In the genomic region with DNA sequence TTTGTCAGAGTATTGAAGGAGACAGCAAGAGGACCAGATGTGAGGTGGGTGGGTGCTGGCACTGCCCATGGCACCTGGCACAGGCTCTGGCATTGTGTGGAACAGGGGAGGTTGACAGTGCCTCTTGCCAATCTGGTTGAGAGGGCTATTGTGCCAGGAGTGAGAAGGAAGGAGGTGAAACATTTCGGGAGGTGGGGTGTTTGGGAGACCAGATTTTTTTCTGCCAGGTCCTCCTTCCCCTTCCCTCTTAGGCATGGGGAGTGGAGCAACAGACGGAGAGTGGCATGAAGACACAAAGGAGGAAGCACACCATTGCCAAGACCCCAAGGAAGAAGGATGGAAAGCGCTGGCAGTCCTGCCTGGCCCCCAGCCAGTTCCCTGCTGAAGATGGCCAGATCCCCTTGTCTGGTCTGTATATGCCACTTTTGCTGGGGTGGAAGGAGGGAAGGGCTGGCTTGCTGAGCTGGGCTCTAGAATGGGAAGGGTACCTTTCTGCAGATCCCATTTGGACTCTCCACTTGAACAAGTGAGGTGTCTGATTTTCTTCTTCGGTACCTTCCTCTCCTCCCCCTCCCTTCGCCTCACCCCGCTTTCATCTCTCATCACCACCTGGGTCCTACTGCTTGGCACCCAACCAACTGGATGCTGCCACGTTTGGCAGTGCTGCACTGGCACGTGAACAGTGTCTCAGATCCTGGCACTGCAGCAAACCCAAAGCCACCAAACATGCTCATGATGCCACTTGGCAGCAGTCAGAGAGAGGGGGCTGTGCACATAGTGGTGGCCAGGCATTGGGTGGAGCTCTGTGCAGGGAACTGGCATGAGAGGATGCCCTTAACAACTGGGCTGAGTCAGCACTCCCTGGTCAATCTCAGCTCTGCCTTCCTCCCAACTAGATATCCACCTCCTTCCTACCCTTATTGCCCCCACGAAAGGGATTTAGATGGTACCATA, we compare ENCODE assay signal across 14 cellular contexts.
DNase-seq lines count a peak whose midpoint lies in the region; ATAC-seq and TF ChIP-seq lines count a peak whose summit lies in the region.
"Had no signal": no experiment of that assay in that cellular context is flagged by ENCODE, and none has a peak within 500 bp of the region (broad histone marks: within the 10 kb centered on the region; RNA-seq: fewer than 3 reads in every experiment).

No MANE protein-coding gene starts in this region.

- no peak for TF ChIP-seq CTCF in foreskin fibroblast (IDR thresholded peaks at IDR 0.05; ENCODE audit: low read depth, low read length)

- DNase-seq in DMS79 treated with DMSO at 0.1 percent for 48 hours (lab: John Stamatoyannopoulos, UW), result peak; percentile 96
- DNase-seq in NCI-H2029 treated with DMSO at 0.1 percent for 48 hours (lab: John Stamatoyannopoulos, UW), result peak; percentile 100
- DNase-seq in pons (ENCODE audit: low spot score), result peak; percentile 56
- DNase-seq in NCI-H82 treated with DMSO at 0.1 percent for 48 hours (lab: John Stamatoyannopoulos, UW; ENCODE audit: unreplicated experiment), result no peak
- DNase-seq in foreskin fibroblast, result no peak
- DNase-seq: activated gamma-delta T cell; effector memory CD8-positive, alpha-beta T cell; mammary epithelial cell; NCI-H1048; stimulated activated CD4-positive, alpha-beta T cell treated with anti-CD3 and anti-CD28 coated beads, Interleukin-4, amount 100 ng/mL, for 4 hours; upper lobe of right lung had no signal

- H3K27ac ChIP-seq in cingulate gyrus (ENCODE audit: low read depth, low read length), result peak overlapping the region; percentile 97
- H3K27ac ChIP-seq: upper lobe of right lung had no signal

- no peak overlapping the region for H3K4me3 ChIP-seq in foreskin fibroblast (ENCODE audit: low read depth in 1 of 2, low read length in 2 of 2)
- H3K4me3 ChIP-seq: upper lobe of right lung had no signal

- ATAC-seq in GM19395 (IDR thresholded peaks at IDR 0.05; ENCODE audit: unreplicated experiment), result no peak
- no peak for ATAC-seq in GM21515 (IDR thresholded peaks at IDR 0.05; ENCODE audit: unreplicated experiment)
- ATAC-seq: effector memory CD8-positive, alpha-beta T cell; upper lobe of right lung had no signal

Comparison
In these comparisons a context has a peak if more than half of its experiments do, and no peak if none do; other contexts are left out.
1. DNase-seq: peak in DMS79 treated with DMSO at 0.1 percent for 48 hours (single experiment), NCI-H2029 treated with DMSO at 0.1 percent for 48 hours (single experiment) and pons (single experiment); none in NCI-H82 treated with DMSO at 0.1 percent for 48 hours (single experiment) and foreskin fibroblast (0 of 2).